ENCODE assay signal across 1 cellular context in the genomic region with DNA sequence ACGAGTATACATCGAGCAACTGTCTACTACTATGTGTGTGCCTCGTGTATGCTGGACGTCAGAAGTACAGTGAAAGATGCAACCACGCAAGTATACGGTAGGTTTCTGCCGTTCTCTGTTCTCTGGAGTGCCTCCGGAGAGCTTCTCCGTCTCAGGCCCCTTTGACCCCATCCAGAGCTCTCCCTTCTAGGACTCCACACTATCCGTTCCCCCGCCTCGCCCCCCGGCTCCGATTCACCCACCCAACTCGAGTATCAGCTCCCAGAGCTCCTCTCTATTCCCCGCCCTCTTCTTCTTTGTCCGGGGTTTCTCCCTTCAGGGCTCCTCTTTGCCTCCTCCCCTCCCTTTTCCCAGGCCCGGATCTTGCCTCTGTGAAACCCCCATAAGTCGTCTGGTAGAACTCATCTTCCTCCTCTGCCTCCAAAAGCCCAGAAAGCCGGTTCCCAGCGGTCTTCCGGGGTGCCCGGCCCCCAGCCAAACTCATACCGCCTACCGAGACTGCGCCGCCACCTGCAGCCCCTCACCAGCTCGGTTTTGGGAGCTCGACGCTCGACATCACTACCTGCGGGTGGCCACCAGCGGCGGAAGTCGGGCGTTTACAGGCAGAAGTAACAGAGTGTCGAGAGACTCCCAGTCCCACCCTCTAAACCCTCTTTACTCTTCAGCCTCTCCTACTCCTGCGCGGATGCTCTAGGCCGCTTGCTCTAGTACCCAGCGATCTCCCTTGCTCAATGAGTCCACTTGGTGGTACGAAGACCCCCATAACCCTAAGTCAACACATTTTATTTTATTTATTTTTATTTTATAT.
A peak's percentile ranks its signal among the peaks of the same experiment; 100 is the strongest.
TF ChIP-seq lines count a peak whose summit lies in the region.

A gene with protein sequence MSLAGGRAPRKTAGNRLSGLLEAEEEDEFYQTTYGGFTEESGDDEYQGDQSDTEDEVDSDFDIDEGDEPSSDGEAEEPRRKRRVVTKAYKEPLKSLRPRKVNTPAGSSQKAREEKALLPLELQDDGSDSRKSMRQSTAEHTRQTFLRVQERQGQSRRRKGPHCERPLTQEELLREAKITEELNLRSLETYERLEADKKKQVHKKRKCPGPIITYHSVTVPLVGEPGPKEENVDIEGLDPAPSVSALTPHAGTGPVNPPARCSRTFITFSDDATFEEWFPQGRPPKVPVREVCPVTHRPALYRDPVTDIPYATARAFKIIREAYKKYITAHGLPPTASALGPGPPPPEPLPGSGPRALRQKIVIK (minus strand): TSS at position 560 of the 808 bp plus-strand sequence. CDS start 76 bp downstream, at position 484.

TF ChIP-seq in HepG2, 621 proteins besides CTCF, POLR2A, EP300 and RAD21 (continued from another document and continues in another):
- TF ChIP-seq, protein P1, sequence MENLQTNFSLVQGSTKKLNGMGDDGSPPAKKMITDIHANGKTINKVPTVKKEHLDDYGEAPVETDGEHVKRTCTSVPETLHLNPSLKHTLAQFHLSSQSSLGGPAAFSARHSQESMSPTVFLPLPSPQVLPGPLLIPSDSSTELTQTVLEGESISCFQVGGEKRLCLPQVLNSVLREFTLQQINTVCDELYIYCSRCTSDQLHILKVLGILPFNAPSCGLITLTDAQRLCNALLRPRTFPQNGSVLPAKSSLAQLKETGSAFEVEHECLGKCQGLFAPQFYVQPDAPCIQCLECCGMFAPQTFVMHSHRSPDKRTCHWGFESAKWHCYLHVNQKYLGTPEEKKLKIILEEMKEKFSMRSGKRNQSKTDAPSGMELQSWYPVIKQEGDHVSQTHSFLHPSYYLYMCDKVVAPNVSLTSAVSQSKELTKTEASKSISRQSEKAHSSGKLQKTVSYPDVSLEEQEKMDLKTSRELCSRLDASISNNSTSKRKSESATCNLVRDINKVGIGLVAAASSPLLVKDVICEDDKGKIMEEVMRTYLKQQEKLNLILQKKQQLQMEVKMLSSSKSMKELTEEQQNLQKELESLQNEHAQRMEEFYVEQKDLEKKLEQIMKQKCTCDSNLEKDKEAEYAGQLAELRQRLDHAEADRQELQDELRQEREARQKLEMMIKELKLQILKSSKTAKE (CRISPR knock-in tag; IDR thresholded peaks at IDR 0.05; ENCODE audit: borderline replicate concordance): no peak
- TF ChIP-seq ZNF296 (CRISPR knock-in tag; conservative IDR thresholded peaks at IDR 0.05) (no peak), ZNF710 (CRISPR knock-in tag; IDR thresholded peaks at IDR 0.05; ENCODE audit: borderline replicate concordance) (peak; percentile 51; the same call in 1 of the 2 replicates), ESRRA (CRISPR knock-in tag; IDR thresholded peaks at IDR 0.05; ENCODE audit: low read depth) (no peak), ZNF773 (CRISPR knock-in tag; IDR thresholded peaks at IDR 0.05; ENCODE audit: borderline replicate concordance) (no peak), HMGXB3 (CRISPR knock-in tag; IDR thresholded peaks at IDR 0.05; ENCODE audit: borderline replicate concordance) (peak; percentile 88), SMAD3 (CRISPR knock-in tag; IDR thresholded peaks at IDR 0.05) (peak; percentile 88), RFXANK (CRISPR knock-in tag; IDR thresholded peaks at IDR 0.05) (no peak; the same call in 1 of the 2 replicates), RARG (CRISPR knock-in tag; IDR thresholded peaks at IDR 0.05; ENCODE audit: low read depth) (0 out of 2 replicates have a peak, but pooled peaks have one; percentile 32), NFYB (CRISPR knock-in tag; IDR thresholded peaks at IDR 0.05) (peak; percentile 38; the same call in 1 of the 2 replicates), ZNF34 (CRISPR knock-in tag; IDR thresholded peaks at IDR 0.05; ENCODE audit: borderline replicate concordance) (no peak), MLLT10 (CRISPR knock-in tag; IDR thresholded peaks at IDR 0.05) (no peak), CAMTA2 (CRISPR knock-in tag; IDR thresholded peaks at IDR 0.05; ENCODE audit: borderline replicate concordance) (no peak), ZKSCAN1 (IDR thresholded peaks at IDR 0.05; ENCODE audit: low read length) (no peak), MLXIP (CRISPR knock-in tag; IDR thresholded peaks at IDR 0.05; ENCODE audit: borderline replicate concordance) (no peak), ATRX (CRISPR knock-in tag; IDR thresholded peaks at IDR 0.05; ENCODE audit: borderline replicate concordance) (no peak), HIVEP1 (CRISPR knock-in tag; IDR thresholded peaks at IDR 0.05) (0 out of 2 replicates have a peak, but pooled peaks have one; percentile 57), ZMYM4 (CRISPR knock-in tag; IDR thresholded peaks at IDR 0.05) (peak; percentile 71), ZNF432 (CRISPR knock-in tag; IDR thresholded peaks at IDR 0.05; ENCODE audit: borderline replicate concordance) (no peak), ZEB1 (IDR thresholded peaks at IDR 0.05; ENCODE audit: insufficient replicate concordance, low read depth) (peak; percentile 45), SMYD3 (CRISPR knock-in tag; IDR thresholded peaks at IDR 0.05) (no peak), CREM (IDR thresholded peaks at IDR 0.05) (peak; percentile 65), CREM (CRISPR knock-in tag; IDR thresholded peaks at IDR 0.05) (no peak), ZFP36 (IDR thresholded peaks at IDR 0.05; ENCODE audit: borderline replicate concordance, low read depth, low read length, partially characterized antibody) (no peak), ZBTB10 (CRISPR knock-in tag; IDR thresholded peaks at IDR 0.05; ENCODE audit: borderline replicate concordance) (peak; percentile 44; the same call in 1 of the 2 replicates), ZNF275 (CRISPR knock-in tag; IDR thresholded peaks at IDR 0.05; ENCODE audit: borderline replicate concordance) (peak; percentile 88; the same call in 1 of the 2 replicates), ZIK1 (CRISPR knock-in tag; IDR thresholded peaks at IDR 0.05; ENCODE audit: borderline replicate concordance, low read depth) (0 out of 2 replicates have a peak, but pooled peaks have one; percentile 58), ZNF761 (CRISPR knock-in tag; conservative IDR thresholded peaks at IDR 0.05) (no peak), NBN (conservative IDR thresholded peaks at IDR 0.05) (no peak), MYNN (CRISPR knock-in tag; IDR thresholded peaks at IDR 0.05; ENCODE audit: low read depth) (no peak), TFDP1 (CRISPR knock-in tag; IDR thresholded peaks at IDR 0.05; ENCODE audit: borderline replicate concordance) (peak; percentile 30; the same call in 1 of the 2 replicates)
- TF ChIP-seq, protein P2, sequence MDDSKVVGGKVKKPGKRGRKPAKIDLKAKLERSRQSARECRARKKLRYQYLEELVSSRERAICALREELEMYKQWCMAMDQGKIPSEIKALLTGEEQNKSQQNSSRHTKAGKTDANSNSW (CRISPR knock-in tag; IDR thresholded peaks at IDR 0.05; ENCODE audit: borderline replicate concordance): no peak
